In the genomic region with DNA sequence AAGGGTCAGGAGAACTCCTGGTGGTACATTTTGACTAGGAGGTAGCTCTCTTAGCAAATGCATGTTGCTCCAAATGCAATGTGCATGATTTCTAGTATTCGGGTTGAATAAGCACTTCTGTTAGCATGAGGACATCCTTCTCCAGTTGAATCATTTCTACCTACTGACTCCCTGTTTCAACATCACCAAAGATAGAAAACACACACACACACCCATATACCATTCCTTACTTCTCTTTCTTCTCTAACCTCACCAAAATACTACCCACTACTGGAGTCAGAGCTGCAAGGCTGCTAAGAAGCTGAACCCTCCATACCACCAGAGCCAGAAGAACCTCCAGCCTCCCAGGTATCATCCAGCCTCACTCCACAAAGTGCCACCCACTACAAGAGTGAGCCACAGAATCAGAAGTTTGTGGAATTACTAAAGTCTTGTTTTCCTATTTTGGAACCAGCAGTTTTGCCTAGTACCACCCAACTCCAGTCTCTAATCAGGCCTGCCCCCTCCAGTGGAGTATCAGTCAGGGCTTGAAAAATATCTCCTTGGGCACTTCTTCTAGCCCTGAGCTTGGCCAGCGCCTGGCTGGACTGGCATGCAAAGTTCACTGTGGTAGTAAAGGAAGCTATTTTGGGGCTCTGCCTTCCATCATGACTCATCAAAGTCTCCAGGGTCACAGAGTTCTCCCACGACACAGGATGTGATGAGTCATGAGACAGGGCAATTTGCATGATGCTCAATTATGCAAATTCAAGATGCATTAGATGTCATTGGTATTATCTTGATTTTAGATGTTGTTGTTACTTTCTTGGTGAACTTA, we compare ENCODE assay signal across 8 cellular contexts.
DNase-seq lines count a peak whose midpoint lies in the region; ATAC-seq lines count a peak whose summit lies in the region.

No MANE protein-coding gene starts in this region.

- peak; percentile 74 for ATAC-seq in GM19455 (IDR thresholded peaks at IDR 0.05; ENCODE audit: unreplicated experiment)
- ATAC-seq in HG03439 (IDR thresholded peaks at IDR 0.05; ENCODE audit: unreplicated experiment), result peak; percentile 87
- peak; percentile 72 for ATAC-seq in stimulated activated naive CD8-positive, alpha-beta T cell treated with anti-CD3 and anti-CD28 coated beads, Interleukin-15, Interleukin-2, amounts not matched to agents 100 U/mL and 50 U/mL, for 24 hours

- DNase-seq in GM04504 (ENCODE audit: low read depth) (peak; percentile 87), SKM-1 (lab: John Stamatoyannopoulos, UW; ENCODE audit: unreplicated experiment) (peak; percentile 73), foreskin melanocyte (peak; percentile 90), NCI-H748 treated with DMSO at 0.1 percent for 48 hours (lab: John Stamatoyannopoulos, UW) (no peak), NCI-H524 (lab: John Stamatoyannopoulos, UW) (no peak)
- DNase-seq in stimulated activated naive CD8-positive, alpha-beta T cell treated with anti-CD3 and anti-CD28 coated beads, Interleukin-15, Interleukin-2, amounts not matched to agents 100 U/mL and 50 U/mL, for 24 hours, result peak; percentile 17

Comparison
In these comparisons a context has a peak if more than half of its experiments do, and no peak if none do; other contexts are left out.
1. DNase-seq: peak in GM04504 (single experiment), SKM-1 (single experiment), foreskin melanocyte (single experiment) and stimulated activated naive CD8-positive, alpha-beta T cell treated with anti-CD3 and anti-CD28 coated beads, Interleukin-15, Interleukin-2, amounts not matched to agents 100 U/mL and 50 U/mL, for 24 hours (single experiment); none in NCI-H748 treated with DMSO at 0.1 percent for 48 hours (single experiment) and NCI-H524 (0 of 2).
2. Peak in every context shown above with its lines, with median percentiles within 50 percentile points of each other: ATAC-seq.